Comparison of ENCODE assay signal across 8 cellular contexts in genomic region chr11:47348859-47349258, GRCh38. TPM values are rescaled to one million over a fixed set of nuclear protein-coding genes. Genes with fewer than 3 reads are reported as not detected.
DNase-seq lines count a peak whose midpoint lies in the region; ATAC-seq lines count a peak whose summit lies in the region.

No MANE protein-coding gene starts in this region.

- ATAC-seq in activated CD4-positive, CD25-positive, alpha-beta regulatory T cell treated with anti-CD3 and anti-CD28 coated beads, Interleukin-2, amount 50 U/mL, for 24 hours = no peak
- ATAC-seq in GM19023 (IDR thresholded peaks at IDR 0.05; ENCODE audit: unreplicated experiment) = no peak
- no peak for ATAC-seq in GM19463 (IDR thresholded peaks at IDR 0.05; ENCODE audit: unreplicated experiment)
- no peak for ATAC-seq in GM19351 (IDR thresholded peaks at IDR 0.05; ENCODE audit: unreplicated experiment)

- DNase-seq in ELR (ENCODE audit: low read depth) = peak; percentile 58
- peak; percentile 90 for DNase-seq in HuH-7 (ENCODE audit: low spot score)
- DNase-seq in SK-N-DZ (ENCODE audit: low spot score) = peak; percentile 55
- peak; percentile 35 for DNase-seq in iris pigment epithelial cell (ENCODE audit: low read depth)

RNA-seq across cellular contexts. Expression of gene MYBPC3, which starts 3.6 kb away (rescaled TPM):
- not detected in 2 replicates for polyA plus RNA-seq in SK-N-DZ (2014; cell fraction: cytosol; rRNA removed)
- 0.40 and 0.79 TPM in 2 replicates for polyA plus RNA-seq in SK-N-DZ (2014; cell fraction: nucleus; rRNA removed)

RNA-seq across cellular contexts. Expression of gene SPI1, which starts 29.5 kb away (rescaled TPM):
- 0.29 and 0.31 TPM in 2 replicates for polyA plus RNA-seq in SK-N-DZ (2014; cell fraction: cytosol; rRNA removed)
- polyA plus RNA-seq in SK-N-DZ (2014; cell fraction: nucleus; rRNA removed) = not detected in 2 replicates

RNA-seq across cellular contexts. Expression of gene SLC39A13, which starts 59.5 kb away (rescaled TPM):
- 27.2 and 37.3 TPM in 2 replicates for polyA plus RNA-seq in SK-N-DZ (2014; cell fraction: cytosol; rRNA removed)
- polyA plus RNA-seq in SK-N-DZ (2014; cell fraction: nucleus; rRNA removed) = 82.3 and 117 TPM in 2 replicates

Comparison
In these comparisons a context has a peak if more than half of its experiments do, and no peak if none do; other contexts are left out.
1. DNase-seq: peak in every context shown above with its lines; median percentile 90 in HuH-7; 58 in ELR; 55 in SK-N-DZ; 35 in iris pigment epithelial cell.